11 cellular contexts compared by ENCODE assay signal in genomic region chr19:1015782-1016646, GRCh38. TPM values are rescaled to one million over a fixed set of nuclear protein-coding genes. Genes with fewer than 3 reads are reported as not detected.
DNase-seq lines count a peak whose midpoint lies in the region; ATAC-seq and TF ChIP-seq lines count a peak whose summit lies in the region.
"Had no signal": no experiment of that assay in that cellular context is flagged by ENCODE, and none has a peak within 500 bp of the region (broad histone marks: within the 10 kb centered on the region; RNA-seq: fewer than 3 reads in every experiment).

No MANE protein-coding gene starts in this region.

- H3K27ac Mint-ChIP-seq in T-helper 17 cell = peak overlapping the region; percentile 76

- H3K36me3 Mint-ChIP-seq in T-helper 17 cell (ENCODE audit: low read depth) = no peaks in the 10 kb centered on the region

- peak overlapping the region; percentile 83 for H3K4me3 Mint-ChIP-seq in T-helper 17 cell

- H3K27ac ChIP-seq in HEK293 (ENCODE audit: extremely low read depth, low read depth, low read length) (0 out of 2 replicates have a peak overlapping the region, but pooled peaks have one; percentile 54), spleen (peak overlapping the region in 7 of 8 donors; percentile 63 to 98 (median 95))

- H3K4me3 ChIP-seq in HEK293 (ENCODE audit: low read depth, low read length) (no peak overlapping the region), spleen (peak overlapping the region in 3 of 8 donors; percentile 2 to 81 (median 4))

- no peaks in the 10 kb centered on the region for H3K9me3 ChIP-seq in HEK293 (ENCODE audit: control insufficient read depth, insufficient read depth, low read depth, low read length)
- H3K9me3 ChIP-seq in T-helper 17 cell (ENCODE audit: control insufficient read depth, low read length, poor library complexity, severe bottlenecking) = no peaks in the 10 kb centered on the region
- H3K9me3 ChIP-seq in spleen = no peaks in the 10 kb centered on the region

- peaks cover 24% of the 10 kb centered on the region for H3K4me1 Mint-ChIP-seq in T-helper 17 cell

- POLR2A ChIA-PET in HEK293 (lab: Yijun Ruan, JAX) = interaction anchor here (0.6 to 1.2 kb wide), 3 partner anchors 9 to 240 kb away, joined by 3 to 4 read pairs (median 3); no protein-coding TSS in a partner anchor

- no peaks in the 10 kb centered on the region for H3K27me3 Mint-ChIP-seq in T-helper 17 cell

- no peaks in the 10 kb centered on the region for H3K27me3 ChIP-seq in spleen (replicated peaks in 1 of 7)

- no peak for ATAC-seq in T-helper 17 cell
- ATAC-seq in HG03280 (IDR thresholded peaks at IDR 0.05; ENCODE audit: unreplicated experiment) = no peak

- H3K36me3 ChIP-seq in HEK293 (ENCODE audit: control insufficient read depth in 2 of 2, insufficient read depth in 1 of 2, low read length in 2 of 2) (peaks cover 0 to 63% of the 10 kb centered on the region in 2 experiments; a peak in 1 of 3 replicates), spleen (peaks cover 3 to 74% (median 40%) of the 10 kb centered on the region in 6 donors)

- DNase-seq in T-helper 17 cell (no peak), iPS-NIHi7 (ENCODE audit: extremely low spot score) (peak; percentile 64), spleen (no peak), mesenteric fat pad (ENCODE audit: low spot score) (no peak), NOMO-1 treated with dmso at 0.1 percent for 144 hours (lab: John Stamatoyannopoulos, UW; ENCODE audit: unreplicated experiment) (no peak)
- DNase-seq: activated CD4-positive, alpha-beta T cell treated with anti-CD3 and anti-CD28 coated beads, Interleukin-2, amount 50 U/mL, for 1 hour; NCI-H187; SHP77 treated with DMSO at 0.1 percent for 48 hours had no signal

- intact Hi-C loops in spleen (cut with DNase I; ENCODE audit: low total_unique reads) = no loop called here

- no peak for TF ChIP-seq CTCF in HEK293 (tag by site-specific recombination; IDR thresholded peaks at IDR 0.05)
- TF ChIP-seq CTCF in spleen (IDR thresholded peaks at IDR 0.05 in 8 of 11, conservative IDR thresholded peaks at IDR 0.05 in 3 of 11) = no peak

- no peak for TF ChIP-seq POLR2A in spleen (IDR thresholded peaks at IDR 0.05)

- peaks cover 7% of the 10 kb centered on the region for H3K4me1 ChIP-seq in HEK293 (ENCODE audit: control insufficient read depth, insufficient read depth, low read length)
- peaks cover 56 to 84% (median 71%) of the 10 kb centered on the region in 6 donors for H3K4me1 ChIP-seq in spleen

- WGBS in spleen, 5 donors = 64 to 79% (median 74%) methylated on average over 10 to 31 of the region's 31 CpGs

- CTCF ChIA-PET in HEK293 (lab: Yijun Ruan, JAX) = no interaction called here

TF ChIP-seq in HEK293, 187 proteins besides CTCF, POLR2A, EP300 and RAD21:
- TF ChIP-seq ZNF214 (tag by site-specific recombination; IDR thresholded peaks at IDR 0.05; ENCODE audit: borderline replicate concordance) (no peak), ZNF558 (tag by site-specific recombination; IDR thresholded peaks at IDR 0.05) (no peak), OSR2 (tag by site-specific recombination; IDR thresholded peaks at IDR 0.05) (no peak), ZFHX2 (tag by site-specific recombination; conservative IDR thresholded peaks at IDR 0.05) (peak; percentile 29), ZBTB17 (tag by site-specific recombination; IDR thresholded peaks at IDR 0.05) (no peak), EGR2 (tag by site-specific recombination; IDR thresholded peaks at IDR 0.05; ENCODE audit: low read depth) (peak; percentile 53), ZSCAN16 (tag by site-specific recombination; IDR thresholded peaks at IDR 0.05) (no peak), SCRT2 (tag by site-specific recombination; IDR thresholded peaks at IDR 0.05) (no peak), MEIS1 (CRISPR knock-in tag; IDR thresholded peaks at IDR 0.05; ENCODE audit: borderline replicate concordance) (no peak), ZBTB6 (tag by site-specific recombination; IDR thresholded peaks at IDR 0.05) (no peak), BCL11B (tag by site-specific recombination; IDR thresholded peaks at IDR 0.05; ENCODE audit: low read depth) (0 out of 2 replicates have a peak, but pooled peaks have one; percentile 29)
TF ChIP-seq in HEK293: peak in this region for 3.

RNA-seq across cellular contexts. Expression of gene TMEM259, which starts 4.9 kb away (rescaled TPM):
- total RNA-seq in T-helper 17 cell = 100 to 1,000 TPM; 270 to 318 TPM
- total RNA-seq in spleen = 100 to 1,000 TPM; 187 to 275 (median 240) TPM
- 100 to 1,000 TPM; 172 to 560 (median 460) TPM for polyA plus RNA-seq in spleen
- 143 TPM for total RNA-seq in mesenteric fat pad

RNA-seq across cellular contexts. Expression of gene RNU6-2, which starts 5.3 kb away (rescaled TPM):
- total RNA-seq in T-helper 17 cell (not detected), spleen (not detected), mesenteric fat pad (not detected)
- polyA plus RNA-seq in spleen = not detected
- total RNA-seq: subcutaneous adipose tissue had no signal

RNA-seq across cellular contexts. Expression of gene CNN2, which starts 10.4 kb away (rescaled TPM):
- total RNA-seq in T-helper 17 cell (100 to 1,000 TPM; 263 to 301 TPM), spleen (100 to 1,000 TPM; 102 to 296 (median 233) TPM), mesenteric fat pad (124 TPM)
- 100 to 1,000 TPM; 126 to 147 (median 140) TPM for polyA plus RNA-seq in spleen

RNA-seq across cellular contexts. Expression of gene GRIN3B, which starts 15.8 kb away (rescaled TPM):
- total RNA-seq in T-helper 17 cell (1 to 10 TPM in 1 of 2 donors, not detected in 1; 1.8 TPM), spleen (under 1 TPM in 2 of 7 donors, not detected in 5; 0.07 to 0.11 TPM), mesenteric fat pad (0.16 TPM)
- polyA plus RNA-seq in spleen = not detected
- total RNA-seq: subcutaneous adipose tissue had no signal

RNA-seq across cellular contexts. Expression of gene ABCA7, which starts 23.9 kb away (rescaled TPM):
- total RNA-seq in T-helper 17 cell (100 to 1,000 TPM; 107 to 112 TPM), spleen (100 to 1,000 TPM in 3 of 7 donors, 10 to 100 TPM in 4; 64.6 to 162 (median 94.7) TPM), mesenteric fat pad (19.9 TPM)
- polyA plus RNA-seq in spleen = 100 to 1,000 TPM in 2 of 3 donors, 10 to 100 TPM in 1; 67.5 to 197 (median 152) TPM
